In the genomic region with DNA sequence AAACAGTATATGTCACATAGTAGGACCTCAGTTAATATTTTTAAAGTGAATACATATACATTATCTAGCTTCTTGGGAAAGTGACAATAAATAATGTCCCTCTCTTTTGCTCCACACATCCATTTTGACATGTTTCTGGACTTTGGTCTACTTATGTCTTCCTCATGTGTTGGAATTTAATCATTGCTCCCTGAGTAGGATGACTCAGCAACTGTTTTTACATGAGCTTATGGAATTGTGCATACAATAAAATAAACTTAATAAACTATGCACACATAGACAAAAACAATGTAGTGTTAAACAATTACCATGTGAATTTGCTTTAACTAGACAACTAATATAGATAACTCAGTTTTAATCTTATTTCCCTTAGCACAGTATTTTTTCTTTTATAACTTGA, we compare ENCODE assay signal across 23 cellular contexts.
"Had no signal": no experiment of that assay in that cellular context is flagged by ENCODE, and none has a peak within 500 bp of the region (broad histone marks: within the 10 kb centered on the region; RNA-seq: fewer than 3 reads in every experiment).

No MANE protein-coding gene starts in this region.

- H3K36me3 ChIP-seq: colonic mucosa, gastrocnemius medialis, thoracic aorta, uterus had no signal

- FAIRE-seq: endometrium had no signal

- DNase-seq: activated CD4-positive, alpha-beta T cell treated with anti-CD3 and anti-CD28 coated beads for 36 hours; activated CD4-positive, CD25-positive, alpha-beta regulatory T cell; activated naive CD4-positive, alpha-beta T cell; activated T-cell treated with anti-CD3 and anti-CD28 coated beads for 4 hours; activated T-cell treated with anti-CD3 and anti-CD28 coated beads, Interleukin-2, amount 50 U/mL, for 72 hours; anterior cingulate cortex; colonic mucosa; effector CD8-positive, alpha-beta T cell; gastrocnemius medialis; glutamatergic neuron; islet precursor cell; left cardiac atrium; left ventricle myocardium superior; mucosa of descending colon; stimulated activated CD4-positive, alpha-beta T cell treated with anti-CD3 and anti-CD28 coated beads, Interleukin-12 subunit alpha, Interleukin-12 subunit beta, amount 100 ng/mL, for 4 hours; stimulated activated CD4-positive, alpha-beta T cell treated with anti-CD3 and anti-CD28 coated beads, Interleukin-4, amount 100 ng/mL, for 1 hour; stimulated activated naive CD8-positive, alpha-beta T cell treated with anti-CD3 and anti-CD28 coated beads, Interleukin-15, Interleukin-2, amounts not matched to agents 100 U/mL and 50 U/mL, for 24 hours; uterus had no signal

- ATAC-seq: activated CD4-positive, alpha-beta T cell treated with anti-CD3 and anti-CD28 coated beads for 36 hours; activated T-cell treated with anti-CD3 and anti-CD28 coated beads, Interleukin-2, amount 50 U/mL, for 72 hours; gastrocnemius medialis; left cardiac atrium; left ventricle myocardium superior; mucosa of descending colon; natural killer cell treated with Interleukin-12 subunit alpha and Interleukin-12 subunit beta and Interleukin-15 and Interleukin-18, amount 100 ng/mL, for 72 hours; sciatic nerve; stimulated activated naive CD8-positive, alpha-beta T cell treated with anti-CD3 and anti-CD28 coated beads, Interleukin-15, Interleukin-2, amounts not matched to agents 100 U/mL and 50 U/mL, for 24 hours had no signal

- H3K4me3 ChIP-seq: colonic mucosa, gastrocnemius medialis, mucosa of descending colon, skin epidermis, thoracic aorta, uterus had no signal

- H3K9me3 ChIP-seq: colonic mucosa, gastrocnemius medialis, mucosa of descending colon, thoracic aorta, uterus had no signal

- H3K4me1 ChIP-seq: colonic mucosa, gastrocnemius medialis, uterus had no signal

- H3K27ac ChIP-seq: colonic mucosa, gastrocnemius medialis, skin epidermis, thoracic aorta, uterus had no signal

- H3K27me3 ChIP-seq: colonic mucosa, gastrocnemius medialis, uterus had no signal
